In the genomic region with DNA sequence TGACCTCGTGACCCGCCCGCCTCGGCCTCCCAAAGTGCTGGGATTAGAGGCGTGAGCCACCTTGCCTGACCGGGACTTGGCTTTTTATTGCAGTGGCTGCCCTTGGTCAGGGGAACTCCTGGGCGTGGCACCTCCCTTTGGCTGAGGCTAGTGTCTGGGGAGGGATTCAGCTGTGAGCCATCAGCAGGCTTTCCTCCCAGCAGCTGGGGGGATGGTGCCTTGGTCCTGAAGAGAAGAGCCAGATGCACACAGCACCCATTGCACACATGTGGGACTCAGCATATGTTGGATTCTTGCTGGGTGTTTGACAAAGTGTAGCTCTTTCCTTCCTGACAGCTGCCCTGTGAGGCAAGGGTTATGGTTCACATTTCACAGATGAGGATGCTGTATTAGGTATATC, we compare ENCODE assay signal across 1 cellular context.
TF ChIP-seq lines count a peak whose summit lies in the region.

No MANE protein-coding gene starts in this region.

TF ChIP-seq in IMR-90, 13 proteins besides CTCF, POLR2A, EP300 and RAD21:
- TF ChIP-seq, protein P1, sequence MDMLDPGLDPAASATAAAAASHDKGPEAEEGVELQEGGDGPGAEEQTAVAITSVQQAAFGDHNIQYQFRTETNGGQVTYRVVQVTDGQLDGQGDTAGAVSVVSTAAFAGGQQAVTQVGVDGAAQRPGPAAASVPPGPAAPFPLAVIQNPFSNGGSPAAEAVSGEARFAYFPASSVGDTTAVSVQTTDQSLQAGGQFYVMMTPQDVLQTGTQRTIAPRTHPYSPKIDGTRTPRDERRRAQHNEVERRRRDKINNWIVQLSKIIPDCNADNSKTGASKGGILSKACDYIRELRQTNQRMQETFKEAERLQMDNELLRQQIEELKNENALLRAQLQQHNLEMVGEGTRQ (IDR thresholded peaks at IDR 0.05; ENCODE audit: low read depth, low read length): no peak
- TF ChIP-seq FOS (IDR thresholded peaks at IDR 0.05; ENCODE audit: low read depth, low read length): no peak
- TF ChIP-seq RFX5 (IDR thresholded peaks at IDR 0.05; ENCODE audit: low read depth, low read length): no peak
- no peak for TF ChIP-seq SMC3 (IDR thresholded peaks at IDR 0.05; ENCODE audit: low read depth, low read length)
- no peak for TF ChIP-seq MAZ (IDR thresholded peaks at IDR 0.05; ENCODE audit: borderline replicate concordance, low read depth, low read length)
- no peak for TF ChIP-seq MAFK (IDR thresholded peaks at IDR 0.05; ENCODE audit: low read depth, low read length)
- TF ChIP-seq MXI1 (IDR thresholded peaks at IDR 0.05; ENCODE audit: borderline replicate concordance, low read depth, low read length): no peak
- no peak for TF ChIP-seq CEBPB (IDR thresholded peaks at IDR 0.05; ENCODE audit: low read depth, low read length)
- TF ChIP-seq RCOR1 (IDR thresholded peaks at IDR 0.05; ENCODE audit: insufficient replicate concordance, low read length): no peak
